Comparison of ENCODE assay signal across 1 cellular context in the genomic region with DNA sequence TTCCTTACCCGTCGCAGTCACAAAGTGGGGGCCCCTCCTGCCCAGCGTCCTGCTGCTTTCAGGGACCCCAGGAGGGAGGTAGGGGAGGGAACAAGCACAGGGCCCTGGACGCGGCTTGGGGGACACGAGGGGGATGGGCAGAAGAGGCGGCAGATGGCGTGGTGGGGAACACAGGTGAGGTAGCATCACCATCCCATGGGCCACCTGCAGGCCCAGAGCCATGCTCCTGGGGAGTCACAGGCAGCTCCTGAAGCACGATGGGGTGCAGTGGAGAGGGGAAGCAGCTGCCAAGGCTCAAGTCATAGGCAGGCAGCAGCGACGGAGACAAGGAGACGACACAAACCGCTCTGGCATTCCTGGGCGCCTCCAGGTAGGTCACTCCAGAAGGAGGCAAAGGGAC.
TF ChIP-seq lines count a peak whose summit lies in the region.

No MANE protein-coding gene starts in this region.

TF ChIP-seq in IMR-90, 13 proteins besides CTCF, POLR2A, EP300 and RAD21:
- TF ChIP-seq RCOR1 (IDR thresholded peaks at IDR 0.05; ENCODE audit: insufficient replicate concordance, low read length) = no peak
- no peak for TF ChIP-seq BHLHE40 (IDR thresholded peaks at IDR 0.05; ENCODE audit: low read depth, low read length)
- TF ChIP-seq RFX5 (IDR thresholded peaks at IDR 0.05; ENCODE audit: low read depth, low read length) = no peak
- TF ChIP-seq, protein P1, sequence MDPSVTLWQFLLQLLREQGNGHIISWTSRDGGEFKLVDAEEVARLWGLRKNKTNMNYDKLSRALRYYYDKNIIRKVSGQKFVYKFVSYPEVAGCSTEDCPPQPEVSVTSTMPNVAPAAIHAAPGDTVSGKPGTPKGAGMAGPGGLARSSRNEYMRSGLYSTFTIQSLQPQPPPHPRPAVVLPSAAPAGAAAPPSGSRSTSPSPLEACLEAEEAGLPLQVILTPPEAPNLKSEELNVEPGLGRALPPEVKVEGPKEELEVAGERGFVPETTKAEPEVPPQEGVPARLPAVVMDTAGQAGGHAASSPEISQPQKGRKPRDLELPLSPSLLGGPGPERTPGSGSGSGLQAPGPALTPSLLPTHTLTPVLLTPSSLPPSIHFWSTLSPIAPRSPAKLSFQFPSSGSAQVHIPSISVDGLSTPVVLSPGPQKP (IDR thresholded peaks at IDR 0.05; ENCODE audit: borderline replicate concordance, low read depth, low read length) = no peak
- no peak for TF ChIP-seq MAFK (IDR thresholded peaks at IDR 0.05; ENCODE audit: low read depth, low read length)
- no peak for TF ChIP-seq NFE2L2 (IDR thresholded peaks at IDR 0.05; ENCODE audit: low read depth, low read length)
- TF ChIP-seq CEBPB (IDR thresholded peaks at IDR 0.05; ENCODE audit: low read depth, low read length) = no peak
- no peak for TF ChIP-seq MXI1 (IDR thresholded peaks at IDR 0.05; ENCODE audit: borderline replicate concordance, low read depth, low read length)
- TF ChIP-seq USF2 (IDR thresholded peaks at IDR 0.05; ENCODE audit: low read depth, low read length) = no peak
- no peak for TF ChIP-seq CHD1 (IDR thresholded peaks at IDR 0.05; ENCODE audit: low read depth, low read length)
- TF ChIP-seq FOS (IDR thresholded peaks at IDR 0.05; ENCODE audit: low read depth, low read length) = no peak
